In genomic region chr3:14606663-14607339, GRCh38 we compare ENCODE assay signal across 16 cellular contexts.
"Had no signal": no experiment of that assay in that cellular context is flagged by ENCODE, and none has a peak within 500 bp of the region (broad histone marks: within the 10 kb centered on the region; RNA-seq: fewer than 3 reads in every experiment).

No MANE protein-coding gene starts in this region.

- H3K27ac ChIP-seq: esophagus muscularis mucosa, lower lobe of right lung, neural progenitor cell, pancreas, skin epidermis, tibial artery, vagina had no signal

- H3K27ac Mint-ChIP-seq: activated B cell treated with CpG ODN at 0.5 μM for 24 hours; activated CD4-positive, alpha-beta T cell treated with anti-CD3 and anti-CD28 coated beads, Interleukin-2, amount 10 ng/mL, durations not matched to agents 24 days and 14 days; activated naive CD4-positive, alpha-beta T cell treated with anti-CD3 and anti-CD28 coated beads, Interleukin-2, amount 10 ng/mL, durations not matched to agents 7 days and 5 days; activated T-helper 1 cell treated with anti-CD3 and anti-CD28 coated beads, Interleukin-12 subunit alpha, Interleukin-12 subunit beta, Interleukin-2, Interleukin-4 antibody, amounts not matched to agents 30 ng/mL and 10 ng/mL and 1 ng/mL, durations not matched to agents 14 hours and 24 hours and 36 hours; neural progenitor cell; T-helper 1 cell treated with Interleukin-12 subunit alpha and Interleukin-12 subunit beta and Interleukin-4 antibody, amounts not matched to agents 30 μg/mL and 1 μg/mL, for 36 hours had no signal

- DNase-seq: activated B cell treated with CpG ODN at 0.5 μM for 24 hours; activated CD4-positive, alpha-beta T cell treated with anti-CD3 and anti-CD28 coated beads, Interleukin-2, amount 10 ng/mL, durations not matched to agents 24 days and 14 days; activated naive CD4-positive, alpha-beta T cell treated with anti-CD3 and anti-CD28 coated beads, Interleukin-2, amount 10 ng/mL, durations not matched to agents 7 days and 5 days; foreskin fibroblast; kidney; lower lobe of right lung; midbrain; retina had no signal

- H3K9me3 ChIP-seq: esophagus muscularis mucosa, lower lobe of right lung, pancreas, tibial artery, vagina had no signal

- H2AFZ ChIP-seq: neural progenitor cell had no signal

- FAIRE-seq: kidney, pancreas had no signal

- H3K4me1 ChIP-seq: neural progenitor cell had no signal

- H3K4me2 ChIP-seq: neural progenitor cell had no signal

- H3K4me3 ChIP-seq: esophagus muscularis mucosa, lower lobe of right lung, neural progenitor cell, pancreas, skin epidermis, tibial artery, vagina had no signal

- H3K36me3 Mint-ChIP-seq: neural progenitor cell had no signal

- H3K4me1 Mint-ChIP-seq: activated B cell treated with CpG ODN at 0.5 μM for 24 hours; activated CD4-positive, alpha-beta T cell treated with anti-CD3 and anti-CD28 coated beads, Interleukin-2, amount 10 ng/mL, durations not matched to agents 24 days and 14 days had no signal

- H3K4me3 Mint-ChIP-seq: activated B cell treated with CpG ODN at 0.5 μM for 24 hours; activated CD4-positive, alpha-beta T cell treated with anti-CD3 and anti-CD28 coated beads, Interleukin-2, amount 10 ng/mL, durations not matched to agents 24 days and 14 days; activated naive CD4-positive, alpha-beta T cell treated with anti-CD3 and anti-CD28 coated beads, Interleukin-2, amount 10 ng/mL, durations not matched to agents 7 days and 5 days; activated T-helper 1 cell treated with anti-CD3 and anti-CD28 coated beads, Interleukin-12 subunit alpha, Interleukin-12 subunit beta, Interleukin-2, Interleukin-4 antibody, amounts not matched to agents 30 ng/mL and 10 ng/mL and 1 ng/mL, durations not matched to agents 14 hours and 24 hours and 36 hours; neural progenitor cell; T-helper 1 cell treated with Interleukin-12 subunit alpha and Interleukin-12 subunit beta and Interleukin-4 antibody, amounts not matched to agents 30 μg/mL and 1 μg/mL, for 36 hours had no signal

- H3K36me3 ChIP-seq: esophagus muscularis mucosa, lower lobe of right lung, neural progenitor cell, pancreas, tibial artery, vagina had no signal

- H3K9ac ChIP-seq: neural progenitor cell had no signal

- H3K27me3 ChIP-seq: pancreas, vagina had no signal

- ATAC-seq: lower lobe of right lung had no signal
